In genomic region chr11:61056566-61056965, GRCh38 we compare ENCODE assay signal across 23 cellular contexts. TPM values are rescaled to one million over a fixed set of nuclear protein-coding genes. Genes with fewer than 3 reads are reported as not detected.
DNase-seq lines count a peak whose midpoint lies in the region; ATAC-seq and TF ChIP-seq lines count a peak whose summit lies in the region.
"Had no signal": no experiment of that assay in that cellular context is flagged by ENCODE, and none has a peak within 500 bp of the region (broad histone marks: within the 10 kb centered on the region; RNA-seq: fewer than 3 reads in every experiment).

No MANE protein-coding gene starts in this region.

- H3K9me3 Mint-ChIP-seq in T-helper 2 cell treated with Interferon-gamma antibody and Interleukin-4, amounts not matched to agents 5 μg/mL and 100 μg/mL, for 36 hours: no peaks in the 10 kb centered on the region
- H3K9me3 Mint-ChIP-seq in type B pancreatic cell: peaks cover 4% of the 10 kb centered on the region
- H3K9me3 Mint-ChIP-seq: mesothelial cell of epicardium had no signal

- H3K4me1 Mint-ChIP-seq in T-helper 2 cell treated with Interferon-gamma antibody and Interleukin-4, amounts not matched to agents 5 μg/mL and 100 μg/mL, for 36 hours (ENCODE audit: low read depth): peaks cover 72% of the 10 kb centered on the region
- peaks cover 5% of the 10 kb centered on the region for H3K4me1 Mint-ChIP-seq in type B pancreatic cell (ENCODE audit: unreplicated experiment)
- H3K4me1 Mint-ChIP-seq: mesothelial cell of epicardium had no signal

- peak overlapping the region; percentile 91 for H3K27ac Mint-ChIP-seq in T-helper 2 cell treated with Interferon-gamma antibody and Interleukin-4, amounts not matched to agents 5 μg/mL and 100 μg/mL, for 36 hours
- H3K27ac Mint-ChIP-seq in type B pancreatic cell: no peak overlapping the region
- H3K27ac Mint-ChIP-seq: mesothelial cell of epicardium had no signal

- peaks cover 10% of the 10 kb centered on the region for H3K4me1 ChIP-seq in NT2/D1 (ENCODE audit: insufficient read depth, insufficient read length)
- H3K4me1 ChIP-seq: colonic mucosa, HAP-1 had no signal

- no peak for ATAC-seq in GM21390 (IDR thresholded peaks at IDR 0.05; ENCODE audit: unreplicated experiment)

- TF ChIP-seq CTCF in GM12874 (IDR thresholded peaks at IDR 0.05; ENCODE audit: insufficient read depth, low read depth, low read length): 0 out of 2 replicates have a peak, but pooled peaks have one; percentile 23
- no peak for TF ChIP-seq CTCF in type B pancreatic cell (conservative IDR thresholded peaks at IDR 0.05)

- peak overlapping the region; percentile 53 for H3K9ac ChIP-seq in NT2/D1 (ENCODE audit: insufficient read length, low read depth)

- H3K4me3 ChIP-seq in NT2/D1 (ENCODE audit: insufficient read length, low read depth): no peak overlapping the region
- H3K4me3 ChIP-seq: colonic mucosa, HAP-1, SJSA1, upper lobe of left lung had no signal

- no peak for DNase-seq in T-helper 2 cell treated with Interferon-gamma antibody and Interleukin-4, amounts not matched to agents 5 μg/mL and 100 μg/mL, for 36 hours (ENCODE audit: low spot score)
- DNase-seq in T-helper 2 cell: no peak
- DNase-seq in NT2/D1 (ENCODE audit: low read depth, low spot score): peak; percentile 48
- peak; percentile 6 for DNase-seq in kidney tubule cell (ENCODE audit: low spot score)
- no peak for DNase-seq in type B pancreatic cell (ENCODE audit: extremely low spot score, unreplicated experiment)
- DNase-seq in cardiac septum (ENCODE audit: low spot score): no peak
- DNase-seq: activated naive CD4-positive, alpha-beta T cell treated with anti-CD3 and anti-CD28 coated beads, Interleukin-2, amount 50 U/mL, for 16 hours; colonic mucosa; DMS153; hypothalamus; KG1; NCI-H345; stimulated activated naive CD4-positive, alpha-beta T cell treated with Interleukin-2 at 50 U/mL for 16 hours had no signal

- no peaks in the 10 kb centered on the region for H3K9me3 ChIP-seq in NT2/D1 (ENCODE audit: insufficient read depth, low read length)
- H3K9me3 ChIP-seq: colonic mucosa, HAP-1, SJSA1, upper lobe of left lung had no signal

- H3K36me3 ChIP-seq in NT2/D1 (ENCODE audit: insufficient read depth, insufficient read length, low read length): no peaks in the 10 kb centered on the region
- H3K36me3 ChIP-seq: colonic mucosa, HAP-1, SJSA1, upper lobe of left lung had no signal

- H3K4me3 Mint-ChIP-seq in T-helper 2 cell treated with Interferon-gamma antibody and Interleukin-4, amounts not matched to agents 5 μg/mL and 100 μg/mL, for 36 hours: no peak overlapping the region
- no peak overlapping the region for H3K4me3 Mint-ChIP-seq in type B pancreatic cell
- H3K4me3 Mint-ChIP-seq: CD14-positive monocyte, mesothelial cell of epicardium had no signal

- H3K27me3 ChIP-seq in NT2/D1 (ENCODE audit: insufficient read depth, insufficient read length): no peaks in the 10 kb centered on the region
- H3K27me3 ChIP-seq: colonic mucosa, upper lobe of left lung had no signal

- H3K36me3 Mint-ChIP-seq in T-helper 2 cell treated with Interferon-gamma antibody and Interleukin-4, amounts not matched to agents 5 μg/mL and 100 μg/mL, for 36 hours (ENCODE audit: low read depth): peaks cover 32% of the 10 kb centered on the region
- H3K36me3 Mint-ChIP-seq in type B pancreatic cell: no peaks in the 10 kb centered on the region
- H3K36me3 Mint-ChIP-seq: CD14-positive monocyte, mesothelial cell of epicardium had no signal

- no peaks in the 10 kb centered on the region for H3K27me3 Mint-ChIP-seq in T-helper 2 cell treated with Interferon-gamma antibody and Interleukin-4, amounts not matched to agents 5 μg/mL and 100 μg/mL, for 36 hours (ENCODE audit: low read depth)
- H3K27me3 Mint-ChIP-seq in type B pancreatic cell: peaks cover 4% of the 10 kb centered on the region

- intact Hi-C loops in cardiac septum (cut with DNase I): no loop called here

RNA-seq across cellular contexts. Expression of gene CD5, which starts 45.7 kb away (rescaled TPM):
- total RNA-seq in type B pancreatic cell (ENCODE audit: low replicate concordance): not detected in 2 replicates
- total RNA-seq in cardiac septum: not detected
- total RNA-seq: endothelial cell of umbilical vein, fibroblast of villous mesenchyme, mesothelial cell of epicardium, renal cortical epithelial cell, SJSA1 had no signal

Comparison
In these comparisons a context has a peak if more than half of its experiments do, and no peak if none do; other contexts are left out.
1. DNase-seq: peak in NT2/D1 (single experiment) and kidney tubule cell (single experiment); none in T-helper 2 cell treated with Interferon-gamma antibody and Interleukin-4, amounts not matched to agents 5 μg/mL and 100 μg/mL, for 36 hours (single experiment), T-helper 2 cell (0 of 5), type B pancreatic cell (single experiment) and cardiac septum (single experiment).